Comparison of ENCODE assay signal across 13 cellular contexts in genomic region chr5:139446956-139447779, GRCh38. TPM values are rescaled to one million over a fixed set of nuclear protein-coding genes. Genes with fewer than 3 reads are reported as not detected.
DNase-seq lines count a peak whose midpoint lies in the region; ATAC-seq and TF ChIP-seq lines count a peak whose summit lies in the region.
"Had no signal": no experiment of that assay in that cellular context is flagged by ENCODE, and none has a peak within 500 bp of the region (broad histone marks: within the 10 kb centered on the region; RNA-seq: fewer than 3 reads in every experiment).

No MANE protein-coding gene starts in this region.

- H3K27me3 ChIP-seq in testis (no peaks in the 10 kb centered on the region), upper lobe of right lung (no peaks in the 10 kb centered on the region)

- 84 to 85% methylated on average over 5 of the region's 5 CpGs for WGBS in testis, 2 donors

- H3K27ac ChIP-seq in epithelial cell of prostate (peak overlapping the region; percentile 84), testis (no peak overlapping the region), upper lobe of right lung (no peak overlapping the region)

- DNase-seq in GM12864 (ENCODE audit: low read depth) (peak; percentile 43), epithelial cell of prostate (ENCODE audit: low read depth, low spot score) (peak; percentile 37), testis (no peak), 8988T (no peak), upper lobe of right lung (no peak)
- DNase-seq: central memory CD4-positive, alpha-beta T cell; NCI-H345; stimulated activated naive CD4-positive, alpha-beta T cell; T1000 had no signal

- H3K9me3 ChIP-seq in testis (no peaks in the 10 kb centered on the region), upper lobe of right lung (no peaks in the 10 kb centered on the region)

- no peak for TF ChIP-seq CTCF in GM12864 (IDR thresholded peaks at IDR 0.05; ENCODE audit: low read depth, low read length, missing control alignments)
- no peak for TF ChIP-seq CTCF in testis (IDR thresholded peaks at IDR 0.05)
- TF ChIP-seq CTCF in upper lobe of right lung (IDR thresholded peaks at IDR 0.05), result no peak

- intact Hi-C loops in testis (cut with DNase I; ENCODE audit: low total_unique reads), result no loop called here
- intact Hi-C loops in upper lobe of right lung (cut with DNase I), result no loop called here

- H3K4me3 ChIP-seq in GM12864 (ENCODE audit: low read depth, low read length) (no peak overlapping the region), testis (no peak overlapping the region), upper lobe of right lung (no peak overlapping the region)

- no peaks in the 10 kb centered on the region for H3K36me3 ChIP-seq in testis (ENCODE audit: low read depth, missing control alignments)
- no peaks in the 10 kb centered on the region for H3K36me3 ChIP-seq in upper lobe of right lung

- ATAC-seq in GM19452 (IDR thresholded peaks at IDR 0.05; ENCODE audit: unreplicated experiment) (peak; percentile 60), HG03558 (IDR thresholded peaks at IDR 0.05; ENCODE audit: extremely low read depth, unreplicated experiment) (peak; percentile 54), HG03139 (IDR thresholded peaks at IDR 0.05; ENCODE audit: unreplicated experiment) (no peak), upper lobe of right lung (no peak)

- H3K4me1 ChIP-seq in testis, result no peaks in the 10 kb centered on the region
- H3K4me1 ChIP-seq in upper lobe of right lung, result no peaks in the 10 kb centered on the region

- TF ChIP-seq POLR2A in testis (IDR thresholded peaks at IDR 0.05), result no peak

RNA-seq across cellular contexts. Expression of gene DNAJC18, which starts 7.8 kb away (rescaled TPM):
- total RNA-seq in testis, result 10 to 100 TPM; 45.0 to 98.3 TPM
- polyA plus RNA-seq in testis (ENCODE audit: insufficient read depth, low read depth, low replicate concordance), result 283 TPM
- total RNA-seq in upper lobe of right lung, result 11.9 TPM

RNA-seq across cellular contexts. Expression of gene ECSCR, which starts 15.4 kb away (rescaled TPM):
- total RNA-seq in testis (1 to 10 TPM; 1.8 to 2.4 TPM), upper lobe of right lung (47.2 TPM)
- polyA plus RNA-seq in testis (ENCODE audit: insufficient read depth, low read depth, low replicate concordance), result 13.9 TPM

RNA-seq across cellular contexts. Expression of gene SMIM33, which starts 23.6 kb away (rescaled TPM):
- under 1 TPM in 1 of 2 donors, not detected in 1; 0.16 TPM for total RNA-seq in testis
- not detected for polyA plus RNA-seq in testis (ENCODE audit: insufficient read depth, low read depth, low replicate concordance)
- not detected for total RNA-seq in upper lobe of right lung
- total RNA-seq: renal cortical epithelial cell had no signal

RNA-seq across cellular contexts. Expression of gene STING1, which starts 35.4 kb away (rescaled TPM):
- total RNA-seq in testis (10 to 100 TPM; 14.2 to 18.6 TPM), upper lobe of right lung (102 TPM)
- polyA plus RNA-seq in testis (ENCODE audit: insufficient read depth, low read depth, low replicate concordance), result 22.4 TPM

RNA-seq across cellular contexts. Expression of gene SPATA24, which starts 43.3 kb away (rescaled TPM):
- total RNA-seq in testis (10 to 100 TPM; 45.2 to 94.6 TPM), upper lobe of right lung (4.5 TPM)
- 185 TPM for polyA plus RNA-seq in testis (ENCODE audit: insufficient read depth, low read depth, low replicate concordance)

Comparison
In these comparisons a context has a peak if more than half of its experiments do, and no peak if none do; other contexts are left out.
1. DNase-seq: peak in GM12864 (single experiment) and epithelial cell of prostate (single experiment); none in testis (single experiment), 8988T (single experiment) and upper lobe of right lung (single experiment).
2. ATAC-seq: peak in GM19452 (single experiment) and HG03558 (single experiment); none in HG03139 (single experiment) and upper lobe of right lung (single experiment).
3. RNA of gene ECSCR, which starts 15.4 kb away (total RNA-seq): 47.2 TPM in upper lobe of right lung (single experiment); 1.8 to 2.4 TPM in testis; every median in the first group is over 10 times any median in the second.